ENCODE assay signal across 8 cellular contexts in the genomic region with DNA sequence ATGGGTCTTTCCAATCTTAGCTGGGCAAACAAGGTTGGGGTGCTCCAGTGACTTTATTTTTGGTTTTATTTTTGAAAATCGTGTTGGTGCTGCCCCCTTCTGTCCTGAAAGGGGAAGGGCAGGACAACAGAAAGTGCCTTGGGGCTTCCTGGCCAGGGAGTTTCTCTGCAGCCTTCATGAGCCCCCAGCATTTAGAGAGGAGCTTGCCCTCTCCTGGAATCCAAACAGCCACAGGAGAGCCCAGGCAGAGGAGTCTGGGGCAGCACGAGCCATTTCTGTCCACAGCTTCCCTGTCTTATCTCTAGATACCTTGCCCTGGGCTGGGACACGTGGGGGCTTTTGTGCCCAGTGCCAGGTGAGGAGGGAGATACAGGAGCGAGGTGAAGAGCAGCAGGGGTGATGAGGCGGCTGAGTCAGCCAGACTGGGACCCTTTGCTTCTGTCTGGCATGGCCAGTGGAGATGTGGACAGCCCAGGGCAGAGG. TPM values are rescaled to one million over a fixed set of nuclear protein-coding genes. Genes with fewer than 3 reads are reported as not detected.
DNase-seq lines count a peak whose midpoint lies in the region; ATAC-seq, FAIRE-seq and TF ChIP-seq lines count a peak whose summit lies in the region.

No MANE protein-coding gene starts in this region.

- H3K4me3 ChIP-seq in DND-41 (ENCODE audit: low read depth in 1 of 2, low read length in 2 of 2): no peak overlapping the region
- no peak overlapping the region for H3K4me3 ChIP-seq in SU-DHL-6 (ENCODE audit: insufficient read depth, low read length, poor library complexity, severe bottlenecking)
- H3K4me3 ChIP-seq in uterus: no peak overlapping the region

- no peak for TF ChIP-seq POLR2A in uterus (IDR thresholded peaks at IDR 0.05)

- peak; percentile 54 for DNase-seq in DND-41
- peak; percentile 74 for DNase-seq in HTR-8/SVneo (ENCODE audit: insufficient read length, low spot score)
- DNase-seq in cerebellum (ENCODE audit: low spot score): peak; percentile 67
- DNase-seq in medulla oblongata (ENCODE audit: extremely low spot score): peak; percentile 27
- DNase-seq in uterus: peak in 1 of 2 donors; percentile 51

- no peaks in the 10 kb centered on the region for H3F3A ChIP-seq in SU-DHL-6 (ENCODE audit: insufficient read depth)

- no peaks in the 10 kb centered on the region for H3K36me3 ChIP-seq in DND-41 (ENCODE audit: insufficient read depth, low read length)
- no peaks in the 10 kb centered on the region for H3K36me3 ChIP-seq in SU-DHL-6 (ENCODE audit: low read length)
- H3K36me3 ChIP-seq in uterus: no peaks in the 10 kb centered on the region

- no peaks in the 10 kb centered on the region for H3K27me3 ChIP-seq in DND-41 (ENCODE audit: insufficient read depth, low read length, poor library complexity)
- H3K27me3 ChIP-seq in SU-DHL-6 (ENCODE audit: low read length): no peaks in the 10 kb centered on the region
- no peaks in the 10 kb centered on the region for H3K27me3 ChIP-seq in uterus

- H3K79me2 ChIP-seq in DND-41 (ENCODE audit: insufficient read depth, low read length): peaks cover 3% of the 10 kb centered on the region
- no peaks in the 10 kb centered on the region for H3K79me2 ChIP-seq in SU-DHL-6 (ENCODE audit: insufficient read depth, low read length)

- H4K20me1 ChIP-seq in DND-41 (ENCODE audit: insufficient read depth, low read length) (peaks cover 3% of the 10 kb centered on the region; the same call in 1 of the 2 replicates), SU-DHL-6 (ENCODE audit: low read depth, low read length) (no peaks in the 10 kb centered on the region)

- TF ChIP-seq CTCF in DND-41 (IDR thresholded peaks at IDR 0.05; ENCODE audit: borderline replicate concordance, extremely low read depth, low read length, poor library complexity, severe bottlenecking) (peak; percentile 90), SU-DHL-6 (IDR thresholded peaks at IDR 0.05; ENCODE audit: insufficient read depth, low read length, poor library complexity, severe bottlenecking) (peak; percentile 85), uterus (IDR thresholded peaks at IDR 0.05) (peak; percentile 74 to 84 (median 76))

- H3K9me2 ChIP-seq in SU-DHL-6 (replicated peaks; ENCODE audit: insufficient read depth, low read length): no peaks in the 10 kb centered on the region

- H2AFZ ChIP-seq in DND-41 (ENCODE audit: low read depth, low read length): no peak overlapping the region
- H2AFZ ChIP-seq in SU-DHL-6 (ENCODE audit: low read depth, low read length, severe bottlenecking): no peak overlapping the region

- H3K4me2 ChIP-seq in DND-41 (ENCODE audit: insufficient read depth, low read length): peak overlapping the region; percentile 24; the same call in 1 of the 2 replicates
- no peak overlapping the region for H3K4me2 ChIP-seq in SU-DHL-6 (ENCODE audit: low read depth, low read length, poor library complexity, severe bottlenecking)

- ATAC-seq in DND-41 (ENCODE audit: insufficient read depth, low read depth) (peak; percentile 25), HG02840 (IDR thresholded peaks at IDR 0.05; ENCODE audit: low FRiP score, unreplicated experiment) (no peak), GM18868 (IDR thresholded peaks at IDR 0.05; ENCODE audit: unreplicated experiment) (no peak)

- H3K4me1 ChIP-seq in DND-41 (ENCODE audit: insufficient read depth, low read length) (peaks cover 15% of the 10 kb centered on the region), uterus (no peaks in the 10 kb centered on the region)

- FAIRE-seq in HTR-8/SVneo (lab: Jason Lieb, UNC): peak; percentile 46

- no peaks in the 10 kb centered on the region for H3K9me3 ChIP-seq in DND-41 (ENCODE audit: insufficient read depth, low read length, severe bottlenecking)
- no peaks in the 10 kb centered on the region for H3K9me3 ChIP-seq in SU-DHL-6 (ENCODE audit: insufficient read depth, low read length)
- H3K9me3 ChIP-seq in uterus: no peaks in the 10 kb centered on the region

- H3K27ac ChIP-seq in DND-41 (ENCODE audit: low read length): no peak overlapping the region
- H3K27ac ChIP-seq in SU-DHL-6 (ENCODE audit: low read depth, low read length): no peak overlapping the region
- H3K27ac ChIP-seq in uterus: peak overlapping the region; percentile 25 to 38

- H3K9ac ChIP-seq in DND-41 (ENCODE audit: low read depth, low read length) (no peak overlapping the region), SU-DHL-6 (ENCODE audit: low read length) (no peak overlapping the region)

- intact Hi-C loops in uterus (cut with DNase I; ENCODE audit: low total_unique reads): loop anchor here (10.0 kb wide), 1 partner anchor 169 kb away; the partner anchor contains the start of genes C12orf57 and RNU7-1

RNA-seq across cellular contexts. Expression of gene C1RL, which starts 4.4 kb away (rescaled TPM):
- 7.1 TPM for total RNA-seq in cerebellum
- 100 to 1,000 TPM in 1 of 4 donors, 10 to 100 TPM in 3; 15.4 to 121 (median 37.4) TPM for total RNA-seq in uterus

RNA-seq across cellular contexts. Expression of gene RBP5, which starts 15.3 kb away (rescaled TPM):
- total RNA-seq in cerebellum (0.27 TPM), uterus (10 to 100 TPM in 1 of 4 donors, 1 to 10 TPM in 2, not detected in 1; 2.4 to 26.5 (median 8.2) TPM)

RNA-seq across cellular contexts. Expression of gene CLSTN3, which starts 16.7 kb away (rescaled TPM):
- total RNA-seq in cerebellum (57.6 TPM), uterus (100 to 1,000 TPM in 1 of 4 donors, 10 to 100 TPM in 3; 48.1 to 113 (median 94.7) TPM)

RNA-seq across cellular contexts. Expression of gene C1R, which starts 21.2 kb away (rescaled TPM):
- 4.6 TPM for total RNA-seq in cerebellum
- 100 to 1,000 TPM; 128 to 571 (median 411) TPM for total RNA-seq in uterus

RNA-seq across cellular contexts. Expression of gene C1S, which starts 52.9 kb away (rescaled TPM):
- total RNA-seq in cerebellum: 14.7 TPM
- 100 to 1,000 TPM; 172 to 554 (median 468) TPM for total RNA-seq in uterus

Comparison
In these comparisons a context has a peak if more than half of its experiments do, and no peak if none do; other contexts are left out.
1. H3K27ac ChIP-seq: peak in uterus (2 of 2); none in DND-41 (single experiment) and SU-DHL-6 (single experiment).
2. Peak in every context shown above with its lines, with median percentiles within 50 percentile points of each other: CTCF ChIP-seq.